ENCODE assay signal across 16 cellular contexts in the genomic region with DNA sequence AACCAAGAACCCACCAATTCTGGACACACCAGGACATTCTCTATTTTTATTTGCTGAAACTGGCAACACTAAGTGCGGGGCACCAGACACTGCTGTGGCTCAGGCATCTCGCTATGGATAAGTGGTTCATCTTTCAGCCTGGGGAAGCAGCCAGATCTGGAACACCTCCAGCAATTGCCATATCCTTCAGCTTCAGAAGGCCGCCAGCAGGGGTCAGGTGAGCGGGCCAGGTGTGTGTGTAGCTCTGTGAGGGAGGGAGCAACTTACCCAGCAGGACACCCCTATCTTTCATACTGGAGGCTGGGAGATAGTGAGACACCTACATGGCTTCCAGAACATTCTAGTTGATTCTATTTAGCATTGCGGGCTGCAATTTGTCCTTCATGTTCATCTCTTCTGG. TPM values are rescaled to one million over a fixed set of nuclear protein-coding genes. Genes with fewer than 3 reads are reported as not detected.
"Had no signal": no experiment of that assay in that cellular context is flagged by ENCODE, and none has a peak within 500 bp of the region (broad histone marks: within the 10 kb centered on the region; RNA-seq: fewer than 3 reads in every experiment).

No MANE protein-coding gene starts in this region.

- H3K36me3 ChIP-seq: gastrocnemius medialis, heart left ventricle, neural progenitor cell, pancreas had no signal

- H3K4me1 Mint-ChIP-seq: activated CD4-positive, alpha-beta memory T cell treated with anti-CD3 and anti-CD28 coated beads, Interleukin-2, amount 10 ng/mL, durations not matched to agents 7 days and 5 days; activated naive CD4-positive, alpha-beta T cell treated with anti-CD3 and anti-CD28 coated beads, Interleukin-2, amount 10 ng/mL, durations not matched to agents 7 days and 5 days; naive B cell; neural progenitor cell; stimulated activated effector memory CD8-positive, alpha-beta T cell treated with anti-CD3 and anti-CD28 coated beads, Interleukin-12 subunit alpha, Interleukin-12 subunit beta, amount 100 ng/mL, for 72 hours had no signal

- H3K4me2 ChIP-seq: neural progenitor cell had no signal

- H3K36me3 Mint-ChIP-seq: activated naive CD4-positive, alpha-beta T cell treated with anti-CD3 and anti-CD28 coated beads, Interleukin-2, amount 10 ng/mL, durations not matched to agents 7 days and 5 days; neural progenitor cell; stimulated activated effector memory CD8-positive, alpha-beta T cell treated with anti-CD3 and anti-CD28 coated beads, Interleukin-12 subunit alpha, Interleukin-12 subunit beta, amount 100 ng/mL, for 72 hours had no signal

- H3K27me3 ChIP-seq: gastrocnemius medialis, neural progenitor cell, pancreas had no signal

- H3K4me3 Mint-ChIP-seq: activated CD4-positive, alpha-beta memory T cell treated with anti-CD3 and anti-CD28 coated beads, Interleukin-2, amount 10 ng/mL, durations not matched to agents 7 days and 5 days; activated naive CD4-positive, alpha-beta T cell treated with anti-CD3 and anti-CD28 coated beads, Interleukin-2, amount 10 ng/mL, durations not matched to agents 7 days and 5 days; activated T-cell treated with anti-CD3 and anti-CD28 coated beads, Interleukin-2, amount 50 U/mL, for 24 hours; naive B cell; neural progenitor cell; stimulated activated effector memory CD8-positive, alpha-beta T cell treated with anti-CD3 and anti-CD28 coated beads, Interleukin-12 subunit alpha, Interleukin-12 subunit beta, amount 100 ng/mL, for 72 hours had no signal

- H3K27ac ChIP-seq: gastrocnemius medialis, heart left ventricle, neural progenitor cell, pancreas had no signal

- H3K27ac Mint-ChIP-seq: activated CD4-positive, alpha-beta memory T cell treated with anti-CD3 and anti-CD28 coated beads, Interleukin-2, amount 10 ng/mL, durations not matched to agents 7 days and 5 days; activated naive CD4-positive, alpha-beta T cell treated with anti-CD3 and anti-CD28 coated beads, Interleukin-2, amount 10 ng/mL, durations not matched to agents 7 days and 5 days; activated T-cell treated with anti-CD3 and anti-CD28 coated beads, Interleukin-2, amount 50 U/mL, for 24 hours; naive B cell; neural progenitor cell; stimulated activated effector memory CD8-positive, alpha-beta T cell treated with anti-CD3 and anti-CD28 coated beads, Interleukin-12 subunit alpha, Interleukin-12 subunit beta, amount 100 ng/mL, for 72 hours had no signal

- H3K27me3 Mint-ChIP-seq: activated CD4-positive, alpha-beta memory T cell treated with anti-CD3 and anti-CD28 coated beads, Interleukin-2, amount 10 ng/mL, durations not matched to agents 7 days and 5 days; activated naive CD4-positive, alpha-beta T cell treated with anti-CD3 and anti-CD28 coated beads, Interleukin-2, amount 10 ng/mL, durations not matched to agents 7 days and 5 days; activated T-cell treated with anti-CD3 and anti-CD28 coated beads, Interleukin-2, amount 50 U/mL, for 24 hours; naive B cell had no signal

- H3K9me3 ChIP-seq: gastrocnemius medialis, pancreas had no signal

- DNase-seq: activated CD4-positive, alpha-beta memory T cell treated with anti-CD3 and anti-CD28 coated beads, Interleukin-2, amount 10 ng/mL, durations not matched to agents 7 days and 5 days; activated CD4-positive, alpha-beta T cell treated with anti-CD3 and anti-CD28 coated beads for 4 hours; activated naive CD4-positive, alpha-beta T cell treated with anti-CD3 and anti-CD28 coated beads, Interleukin-2, amount 10 ng/mL, durations not matched to agents 7 days and 5 days; activated T-cell treated with anti-CD3 and anti-CD28 coated beads, Interleukin-2, amount 50 U/mL, for 24 hours; dermis blood vessel endothelial cell; erythroblast; gastrocnemius medialis; heart left ventricle; islet precursor cell; naive B cell; pancreas had no signal

- H3K4me1 ChIP-seq: gastrocnemius medialis, heart left ventricle, neural progenitor cell, pancreas had no signal

- ATAC-seq: gastrocnemius medialis; heart left ventricle; stimulated activated effector memory CD8-positive, alpha-beta T cell treated with anti-CD3 and anti-CD28 coated beads, Interleukin-12 subunit alpha, Interleukin-12 subunit beta, amount 100 ng/mL, for 72 hours had no signal

- FAIRE-seq: astrocyte, pancreas had no signal

- H2AFZ ChIP-seq: neural progenitor cell had no signal

- H3K9ac ChIP-seq: neural progenitor cell had no signal

- H3K4me3 ChIP-seq: gastrocnemius medialis, heart left ventricle, neural progenitor cell had no signal

RNA-seq across cellular contexts. Expression of gene GBA3, which starts 57.0 kb away (rescaled TPM):
- total RNA-seq: activated CD4-positive, alpha-beta memory T cell treated with anti-CD3 and anti-CD28 coated beads, Interleukin-2, amount 10 ng/mL, durations not matched to agents 7 days and 5 days; astrocyte; chondrocyte; dermis blood vessel endothelial cell; lung microvascular endothelial cell had no signal
- polyA plus RNA-seq: heart left ventricle had no signal
